In the genomic region with DNA sequence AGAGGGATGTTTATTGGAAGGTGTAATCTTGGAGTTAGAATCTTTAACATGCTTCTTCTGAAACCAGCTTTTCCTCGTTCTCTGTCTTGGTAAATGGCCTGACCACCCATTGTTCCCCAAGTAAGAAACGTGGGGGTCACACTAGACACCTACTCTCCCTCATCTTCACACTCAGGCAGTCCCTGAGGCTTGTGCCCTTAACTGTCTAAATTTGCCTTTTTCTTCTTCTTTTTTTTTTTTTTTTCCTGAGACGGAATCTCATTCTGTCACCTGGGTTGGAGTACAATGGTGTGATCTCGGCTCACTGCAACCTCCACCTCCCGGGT, we compare ENCODE assay signal across 1 cellular context.
A peak's percentile ranks its signal among the peaks of the same experiment; 100 is the strongest.
TF ChIP-seq lines count a peak whose summit lies in the region.

No MANE protein-coding gene starts in this region.

TF ChIP-seq in HEK293, 187 proteins besides CTCF, POLR2A, EP300 and RAD21 (continued from another document):
- TF ChIP-seq, protein P1, sequence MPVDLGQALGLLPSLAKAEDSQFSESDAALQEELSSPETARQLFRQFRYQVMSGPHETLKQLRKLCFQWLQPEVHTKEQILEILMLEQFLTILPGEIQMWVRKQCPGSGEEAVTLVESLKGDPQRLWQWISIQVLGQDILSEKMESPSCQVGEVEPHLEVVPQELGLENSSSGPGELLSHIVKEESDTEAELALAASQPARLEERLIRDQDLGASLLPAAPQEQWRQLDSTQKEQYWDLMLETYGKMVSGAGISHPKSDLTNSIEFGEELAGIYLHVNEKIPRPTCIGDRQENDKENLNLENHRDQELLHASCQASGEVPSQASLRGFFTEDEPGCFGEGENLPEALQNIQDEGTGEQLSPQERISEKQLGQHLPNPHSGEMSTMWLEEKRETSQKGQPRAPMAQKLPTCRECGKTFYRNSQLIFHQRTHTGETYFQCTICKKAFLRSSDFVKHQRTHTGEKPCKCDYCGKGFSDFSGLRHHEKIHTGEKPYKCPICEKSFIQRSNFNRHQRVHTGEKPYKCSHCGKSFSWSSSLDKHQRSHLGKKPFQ (tag by site-specific recombination; IDR thresholded peaks at IDR 0.05), result 0 out of 2 replicates have a peak, but pooled peaks have one; percentile 7
